In genomic region chr1:94566436-94566835, GRCh38 we compare ENCODE assay signal across 7 cellular contexts. TPM values are rescaled to one million over a fixed set of nuclear protein-coding genes. Genes with fewer than 3 reads are reported as not detected.
DNase-seq lines count a peak whose midpoint lies in the region; ATAC-seq and TF ChIP-seq lines count a peak whose summit lies in the region.
"Not testable (repeated sequence)": the region's sequence is repeated elsewhere in the genome, so short reads cannot be mapped to it uniquely, and the experiment has no call there.
"Had no signal": no experiment of that assay in that cellular context is flagged by ENCODE, and none has a peak within 500 bp of the region (broad histone marks: within the 10 kb centered on the region; RNA-seq: fewer than 3 reads in every experiment).

No MANE protein-coding gene starts in this region.

- H3K4me3 ChIP-seq in HAP-1; WERI-Rb-1 (ENCODE audit: low read depth, low read length); colonic mucosa; thymus (ENCODE audit: low read length): not testable (repeated sequence)

- not testable (repeated sequence) for H3K36me3 ChIP-seq in HAP-1 (replicated peaks); WERI-Rb-1; colonic mucosa; thymus (ENCODE audit: control insufficient read depth, insufficient read depth)

- intact Hi-C loops in colonic mucosa (cut with DNase I), result not testable (repeated sequence)

- in situ Hi-C loops in HAP-1 (cut with MboI; ENCODE audit: low sequenced_read_pairs), result not testable (repeated sequence)

- DNase-seq in HAP-1 (ENCODE audit: low spot score in 2 of 2) (peak; percentile 15 to 49), NCI-H82 treated with DMSO at 0.1 percent for 48 hours (lab: John Stamatoyannopoulos, UW; ENCODE audit: unreplicated experiment) (peak; percentile 40), WERI-Rb-1 (peak; percentile 46), colonic mucosa (peak; percentile 59), foreskin keratinocyte (peak in 1 of 2 donors; percentile 70)

- peaks cover 13% of the 10 kb centered on the region for H3K4me1 ChIP-seq in HAP-1
- H3K4me1 ChIP-seq in colonic mucosa; thymus (ENCODE audit: control insufficient read depth, insufficient read depth, low read length): not testable (repeated sequence)
- peaks cover 11% of the 10 kb centered on the region for H3K4me1 ChIP-seq in foreskin keratinocyte

- not testable (repeated sequence) for H3K27me3 ChIP-seq in HAP-1 (ENCODE audit: low read depth); WERI-Rb-1 (ENCODE audit: insufficient read depth, low read depth, severe bottlenecking); colonic mucosa; foreskin keratinocyte; thymus (ENCODE audit: control insufficient read depth, insufficient read depth)

- WGBS in thymus, result 78% methylated on average over 5 of the region's 5 CpGs

- not testable (repeated sequence) for H3K27ac ChIP-seq in WERI-Rb-1, colonic mucosa
- peak overlapping the region; percentile 8 for H3K27ac ChIP-seq in foreskin keratinocyte
- H3K27ac ChIP-seq in thymus (ENCODE audit: low read depth), result peak overlapping the region; percentile 18

- H3K9ac ChIP-seq in colonic mucosa (ENCODE audit: low read depth in 2 of 2, low read length in 2 of 2), result not testable (repeated sequence)

- not testable (repeated sequence) for H3K9me3 ChIP-seq in HAP-1; WERI-Rb-1 (ENCODE audit: severe bottlenecking); colonic mucosa; thymus (ENCODE audit: control insufficient read depth)

- not testable (repeated sequence) for TF ChIP-seq CTCF in WERI-Rb-1 (IDR thresholded peaks at IDR 0.05; ENCODE audit: low read depth, low read length); colonic mucosa (IDR thresholded peaks at IDR 0.05); foreskin keratinocyte (conservative IDR thresholded peaks at IDR 0.05)

- peak; percentile 96 for ATAC-seq in foreskin keratinocyte

RNA-seq across cellular contexts. Expression of gene F3, which starts 24.9 kb away (rescaled TPM):
- total RNA-seq in colonic mucosa (10 to 100 TPM; 20.9 to 44.8 TPM), foreskin keratinocyte (472 and 766 TPM in 2 replicates)
- polyA plus RNA-seq in foreskin keratinocyte (223 and 404 TPM in 2 replicates), thymus (141 TPM)
- polyA plus RNA-seq: CD4-positive, alpha-beta memory T cell had no signal

Comparison
In these comparisons a context has a peak if more than half of its experiments do, and no peak if none do; other contexts are left out.
1. RNA of gene F3, which starts 24.9 kb away (total RNA-seq): 472 to 766 TPM in foreskin keratinocyte; 20.9 to 44.8 TPM in colonic mucosa; every median in the first group is over 10 times any median in the second.